8 cellular contexts compared by ENCODE assay signal in the genomic region with DNA sequence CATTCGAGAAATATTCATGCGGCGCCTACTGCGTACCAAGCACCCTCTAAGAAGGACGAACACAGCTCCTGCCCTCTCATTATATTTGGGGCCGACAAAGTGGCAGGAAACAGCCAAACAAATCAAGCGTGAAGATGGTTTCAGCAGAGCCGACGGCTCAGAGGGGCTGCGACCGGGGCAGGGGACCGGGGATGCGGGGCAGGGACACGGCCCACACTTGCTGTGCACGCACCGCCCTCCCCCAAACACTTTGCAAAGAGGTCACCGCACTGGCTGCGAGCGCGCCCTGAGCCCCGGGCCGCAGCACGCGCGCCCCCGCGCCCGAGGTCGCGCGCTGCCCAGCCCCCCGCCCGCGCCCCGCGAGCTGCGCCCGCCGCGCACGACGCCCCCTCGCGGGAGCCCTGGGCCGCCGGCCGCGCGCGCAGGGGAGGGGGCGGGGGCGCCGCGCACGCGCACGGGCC. TPM values are rescaled to one million over a fixed set of nuclear protein-coding genes. Genes with fewer than 3 reads are reported as not detected.
A peak's percentile ranks its signal among the peaks of the same experiment; 100 is the strongest.
DNase-seq lines count a peak whose midpoint lies in the region; ATAC-seq and TF ChIP-seq lines count a peak whose summit lies in the region.

No MANE protein-coding gene starts in this region.

- H3K27me3 ChIP-seq in H7 (ENCODE audit: control insufficient read depth, insufficient read depth, low read length) (no peaks in the 10 kb centered on the region), upper lobe of right lung (no peaks in the 10 kb centered on the region)

- H3K36me3 ChIP-seq in H7 (replicated peaks; ENCODE audit: control insufficient read depth, insufficient read depth, low read length) (no peaks in the 10 kb centered on the region), mesodermal cell (ENCODE audit: control insufficient read depth, insufficient read depth, low read length) (no peaks in the 10 kb centered on the region), upper lobe of right lung (no peaks in the 10 kb centered on the region)

- H3K27ac ChIP-seq in mesodermal cell (ENCODE audit: low read depth, low read length, severe bottlenecking) (no peak overlapping the region), upper lobe of right lung (no peak overlapping the region)

- H3K4me3 ChIP-seq in H7 (ENCODE audit: insufficient read depth, low read depth, low read length): peak overlapping the region; percentile 76
- H3K4me3 ChIP-seq in mesodermal cell (ENCODE audit: extremely low read depth, insufficient read depth, low read length, poor library complexity, severe bottlenecking): peak overlapping the region; percentile 58
- peak overlapping the region; percentile 61 for H3K4me3 ChIP-seq in upper lobe of right lung

- ATAC-seq in upper lobe of right lung (peak; percentile 62), GM18505 (IDR thresholded peaks at IDR 0.05; ENCODE audit: unreplicated experiment) (no peak)

- H3K9me3 ChIP-seq in mesodermal cell (ENCODE audit: control insufficient read depth, low read length) (no peaks in the 10 kb centered on the region), upper lobe of right lung (no peaks in the 10 kb centered on the region)

- no peak for TF ChIP-seq POLR2A in GM18505 (IDR thresholded peaks at IDR 0.05; ENCODE audit: borderline replicate concordance, extremely low read depth, insufficient read depth, insufficient read length)

- in situ Hi-C loops in KBM-7 (cut with MboI; ENCODE audit: low pct_unique_long_range_greater_than_20kb, low sequenced_read_pairs): no loop called here

- DNase-seq in CD1c-positive myeloid dendritic cell (ENCODE audit: extremely low spot score) (peak; percentile 39), H7 (peak; percentile 100), SKM-1 (lab: John Stamatoyannopoulos, UW; ENCODE audit: unreplicated experiment) (peak; percentile 33), upper lobe of right lung (no peak), KBM-7 (no peak)
- DNase-seq in effector CD8-positive, alpha-beta T cell (lab: John Stamatoyannopoulos, UW): peak; percentile 28

- TF ChIP-seq CTCF in upper lobe of right lung (IDR thresholded peaks at IDR 0.05): no peak

- WGBS in mesodermal cell (ENCODE audit: insufficient coverage in 2 of 2), 2 experiments: 7 to 16% methylated on average over 16 to 29 of the region's 57 CpGs

- intact Hi-C loops in upper lobe of right lung (cut with DNase I): no loop called here

- H3K4me1 ChIP-seq in mesodermal cell (ENCODE audit: control insufficient read depth, insufficient read depth, low read length, poor library complexity, severe bottlenecking) (peaks cover 22% of the 10 kb centered on the region), upper lobe of right lung (peaks cover 16% of the 10 kb centered on the region)

RNA-seq across cellular contexts. Expression of a gene that starts 0.3 kb away (rescaled TPM):
- total RNA-seq in H7 (2014; rRNA removed; shearing (Covaris generic)): 24.4 and 37.9 TPM in 2 replicates
- 37.9 TPM for polyA plus RNA-seq in mesodermal cell (2013, experiment 1 of 2)
- 29.3 TPM for polyA plus RNA-seq in mesodermal cell (2013, experiment 2 of 2)
- total RNA-seq in upper lobe of right lung: 14.0 TPM

RNA-seq across cellular contexts. Expression of a gene that starts 30.1 kb away (rescaled TPM):
- total RNA-seq in H7 (2014; rRNA removed; shearing (Covaris generic)): 3,029 and 3,176 TPM in 2 replicates
- 2,523 TPM for polyA plus RNA-seq in mesodermal cell (2013, experiment 1 of 2)
- polyA plus RNA-seq in mesodermal cell (2013, experiment 2 of 2): 2,399 TPM
- total RNA-seq in upper lobe of right lung: 1,573 TPM

RNA-seq across cellular contexts. Expression of a gene that starts 50.0 kb away (rescaled TPM):
- total RNA-seq in H7 (2014; rRNA removed; shearing (Covaris generic)): 27.1 and 33.4 TPM in 2 replicates
- 21.4 TPM for polyA plus RNA-seq in mesodermal cell (2013, experiment 1 of 2)
- polyA plus RNA-seq in mesodermal cell (2013, experiment 2 of 2): 17.9 TPM
- 31.0 TPM for total RNA-seq in upper lobe of right lung

Comparison
In these comparisons a context has a peak if more than half of its experiments do, and no peak if none do; other contexts are left out.
1. DNase-seq: peak in CD1c-positive myeloid dendritic cell (single experiment), H7 (single experiment), SKM-1 (single experiment) and effector CD8-positive, alpha-beta T cell (single experiment); none in upper lobe of right lung (single experiment) and KBM-7 (single experiment).
2. Peak in every context shown above with its lines, with median percentiles within 50 percentile points of each other: H3K4me3 ChIP-seq.